17 cellular contexts compared by ENCODE assay signal in the genomic region with DNA sequence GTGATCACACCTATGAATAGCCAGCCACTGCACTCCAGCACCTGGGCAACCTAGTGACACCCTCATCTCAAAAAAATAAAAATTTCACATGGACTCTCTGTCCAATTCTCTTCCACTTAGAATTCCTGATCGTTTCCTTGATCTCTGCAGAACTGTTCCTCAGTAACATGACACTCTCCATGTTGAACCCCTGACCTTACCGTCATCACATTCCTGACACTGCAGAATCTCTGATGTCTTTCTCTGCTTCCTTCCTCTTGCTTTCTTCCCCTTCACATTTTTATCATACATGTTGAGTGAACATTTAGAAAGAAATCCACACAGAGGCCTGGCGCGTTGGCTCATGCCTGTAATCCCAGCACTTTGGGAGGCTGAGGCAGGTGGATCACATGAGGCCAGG. TPM values are rescaled to one million over a fixed set of nuclear protein-coding genes. Genes with fewer than 3 reads are reported as not detected.
"Had no signal": no experiment of that assay in that cellular context is flagged by ENCODE, and none has a peak within 500 bp of the region (broad histone marks: within the 10 kb centered on the region; RNA-seq: fewer than 3 reads in every experiment).

No MANE protein-coding gene starts in this region.

- H3K9me3 ChIP-seq: sigmoid colon, suprapubic skin, upper lobe of right lung had no signal

- H2AFZ ChIP-seq: hepatocyte had no signal

- H3K4me1 Mint-ChIP-seq: activated CD4-positive, alpha-beta T cell treated with anti-CD3 and anti-CD28 coated beads for 36 hours; memory B cell had no signal

- H3K36me3 ChIP-seq: sigmoid colon, upper lobe of right lung had no signal

- H3K4me3 ChIP-seq: hepatocyte, left ventricle myocardium inferior, sigmoid colon, spleen, suprapubic skin, upper lobe of right lung had no signal

- H3K4me1 ChIP-seq: left ventricle myocardium inferior, sigmoid colon, spleen, suprapubic skin, upper lobe of right lung had no signal

- H3K4me2 ChIP-seq: hepatocyte had no signal

- ATAC-seq: activated CD4-positive, alpha-beta T cell treated with anti-CD3 and anti-CD28 coated beads for 36 hours; activated naive CD4-positive, alpha-beta T cell treated with anti-CD3 and anti-CD28 coated beads, Interleukin-2, amount 50 U/mL, for 72 hours; natural killer cell treated with Interleukin-12 subunit alpha and Interleukin-12 subunit beta and Interleukin-15 and Interleukin-18, amount 100 ng/mL, for 72 hours; upper lobe of right lung had no signal

- H3K27me3 ChIP-seq: hepatocyte, sigmoid colon, spleen, suprapubic skin, upper lobe of right lung had no signal

- H3K9me3 Mint-ChIP-seq: natural killer cell treated with Interleukin-12 subunit alpha and Interleukin-12 subunit beta and Interleukin-15 and Interleukin-18, amount 100 ng/mL, for 72 hours had no signal

- DNase-seq: activated CD4-positive, alpha-beta memory T cell treated with anti-CD3 and anti-CD28 coated beads for 36 hours; activated CD4-positive, alpha-beta T cell treated with anti-CD3 and anti-CD28 coated beads for 36 hours; activated gamma-delta T cell; activated T-cell treated with anti-CD3 and anti-CD28 coated beads, Interleukin-2, amount 50 U/mL, for 48 hours; cerebellar nuclear complex; left ventricle myocardium inferior; occipital lobe; sigmoid colon; spleen; upper lobe of right lung had no signal

- H3K4me3 Mint-ChIP-seq: activated CD4-positive, alpha-beta memory T cell treated with anti-CD3 and anti-CD28 coated beads for 36 hours; activated CD4-positive, alpha-beta T cell treated with anti-CD3 and anti-CD28 coated beads for 36 hours; memory B cell; natural killer cell treated with Interleukin-12 subunit alpha and Interleukin-12 subunit beta and Interleukin-15 and Interleukin-18, amount 100 ng/mL, for 72 hours; stimulated activated naive CD8-positive, alpha-beta T cell treated with anti-CD3 and anti-CD28 coated beads, Interleukin-15, Interleukin-2, amounts not matched to agents 100 ng/mL and 50 ng/mL, for 24 hours; T-helper 2 cell treated with Interferon-gamma antibody and Interleukin-4, amounts not matched to agents 5 μg/mL and 100 μg/mL, for 36 hours had no signal

- H3K27ac Mint-ChIP-seq: activated CD4-positive, alpha-beta memory T cell treated with anti-CD3 and anti-CD28 coated beads for 36 hours; activated CD4-positive, alpha-beta T cell treated with anti-CD3 and anti-CD28 coated beads for 36 hours; activated naive CD4-positive, alpha-beta T cell treated with anti-CD3 and anti-CD28 coated beads, Interleukin-2, amount 50 U/mL, for 72 hours; memory B cell; natural killer cell treated with Interleukin-12 subunit alpha and Interleukin-12 subunit beta and Interleukin-15 and Interleukin-18, amount 100 ng/mL, for 72 hours; stimulated activated naive CD8-positive, alpha-beta T cell treated with anti-CD3 and anti-CD28 coated beads, Interleukin-15, Interleukin-2, amounts not matched to agents 100 ng/mL and 50 ng/mL, for 24 hours; T-helper 2 cell treated with Interferon-gamma antibody and Interleukin-4, amounts not matched to agents 5 μg/mL and 100 μg/mL, for 36 hours had no signal

- H3K27ac ChIP-seq: hepatocyte, left ventricle myocardium inferior, sigmoid colon, suprapubic skin, upper lobe of right lung had no signal

- H3K27me3 Mint-ChIP-seq: memory B cell had no signal

- H3K79me2 ChIP-seq: hepatocyte had no signal

RNA-seq across cellular contexts. Expression of a gene that starts 15.0 kb away (rescaled TPM):
- total RNA-seq: sigmoid colon, suprapubic skin had no signal
